23 cellular contexts compared by ENCODE assay signal in genomic region chr10:44399478-44400451, GRCh38. TPM values are rescaled to one million over a fixed set of nuclear protein-coding genes. Genes with fewer than 3 reads are reported as not detected.
DNase-seq lines count a peak whose midpoint lies in the region; ATAC-seq and TF ChIP-seq lines count a peak whose summit lies in the region.
"Had no signal": no experiment of that assay in that cellular context is flagged by ENCODE, and none has a peak within 500 bp of the region (broad histone marks: within the 10 kb centered on the region; RNA-seq: fewer than 3 reads in every experiment).

No MANE protein-coding gene starts in this region.

- H3K4me1 ChIP-seq in mesendoderm (ENCODE audit: control insufficient read depth, low read depth, low read length) = peaks cover 15% of the 10 kb centered on the region
- H3K4me1 ChIP-seq in upper lobe of right lung = no peaks in the 10 kb centered on the region
- H3K4me1 ChIP-seq: A549 had no signal

- H3K9ac ChIP-seq in SK-N-MC (ENCODE audit: insufficient read length) (no peak overlapping the region), mesendoderm (ENCODE audit: low read length) (no peak overlapping the region)

- H4K5ac ChIP-seq in mesendoderm (ENCODE audit: low read length) = no peak overlapping the region

- ATAC-seq in left ventricle myocardium superior = no peak
- no peak for ATAC-seq in upper lobe of right lung
- ATAC-seq: CD8-positive, alpha-beta T cell; effector memory CD8-positive, alpha-beta T cell had no signal

- H4K8ac ChIP-seq in mesendoderm (ENCODE audit: low read depth, low read length) = no peak overlapping the region

- H3K9me3 ChIP-seq in SK-N-MC (ENCODE audit: low read depth, low read length) (no peaks in the 10 kb centered on the region), upper lobe of right lung (no peaks in the 10 kb centered on the region)
- H3K9me3 ChIP-seq: A549 had no signal

- intact Hi-C loops in cardiac septum (cut with DNase I) (no loop called here), left ventricle myocardium superior (cut with micrococcal nuclease) (loop anchor here (10.0 kb wide), 1 partner anchor 455 kb away; no protein-coding TSS in a partner anchor), upper lobe of right lung (cut with DNase I) (no loop called here)

- no peak overlapping the region for H2AK5ac ChIP-seq in mesendoderm (ENCODE audit: low read length)

- no peak overlapping the region for H2BK15ac ChIP-seq in mesendoderm (replicated peaks; ENCODE audit: low read depth)

- H3K4me3 ChIP-seq in SK-N-MC (peak overlapping the region; percentile 36), mesendoderm (ENCODE audit: low read length) (no peak overlapping the region), upper lobe of right lung (no peak overlapping the region)
- H3K4me3 ChIP-seq: A549, hepatocyte had no signal

- H2BK120ac ChIP-seq in mesendoderm (ENCODE audit: low read depth, low read length) = no peak overlapping the region

- no peaks in the 10 kb centered on the region for H3K79me1 ChIP-seq in mesendoderm (ENCODE audit: low read length)

- H3K4me2 ChIP-seq in mesendoderm (ENCODE audit: low read length) = no peak overlapping the region
- H3K4me2 ChIP-seq: A549, hepatocyte had no signal

- H2BK5ac ChIP-seq in mesendoderm (ENCODE audit: low read length) = peak overlapping the region; percentile 20

- no peak for TF ChIP-seq CTCF in upper lobe of right lung (IDR thresholded peaks at IDR 0.05)

- H3K79me2 ChIP-seq in mesendoderm (ENCODE audit: control insufficient read depth, insufficient read depth, low read length) = no peaks in the 10 kb centered on the region
- H3K79me2 ChIP-seq: hepatocyte had no signal

- H3K27me3 ChIP-seq in mesendoderm (ENCODE audit: insufficient read depth, low read length, poor library complexity) (no peaks in the 10 kb centered on the region), upper lobe of right lung (no peaks in the 10 kb centered on the region)

- WGBS in mesendoderm (ENCODE audit: extremely low coverage, insufficient coverage, low lambda C conversion rate) = no CpG with 5 or more reads among the region's 8 CpGs

- H3K36me3 ChIP-seq in SK-N-MC (ENCODE audit: insufficient read depth, low read length) (no peaks in the 10 kb centered on the region), mesendoderm (ENCODE audit: control insufficient read depth, insufficient read depth, low read length) (no peaks in the 10 kb centered on the region), upper lobe of right lung (no peaks in the 10 kb centered on the region)

- no peak overlapping the region for H3K27ac ChIP-seq in SK-N-MC
- H3K27ac ChIP-seq in mesendoderm (ENCODE audit: low read depth, low read length) = no peak overlapping the region
- no peak overlapping the region for H3K27ac ChIP-seq in upper lobe of right lung
- H3K27ac ChIP-seq in substantia nigra (ENCODE audit: low read depth, low read length, poor library complexity, severe bottlenecking) = no peak overlapping the region
- H3K27ac ChIP-seq: A549, hepatocyte had no signal

- DNase-seq in cardiac septum (ENCODE audit: low spot score) (peak; percentile 61), left ventricle myocardium superior (no peak), SK-N-MC (ENCODE audit: low read depth, low spot score) (peak; percentile 58), mesendoderm (no peak), upper lobe of right lung (peak; percentile 33), substantia nigra (lab: John Stamatoyannopoulos, UW) (no peak), LoVo (ENCODE audit: low spot score) (no peak), germinal center (ENCODE audit: low spot score) (no peak)
- DNase-seq: activated CD4-positive, alpha-beta T cell treated with anti-CD3 and anti-CD28 coated beads for 48 hours; anterior cingulate cortex; CD8-positive, alpha-beta T cell; DMS53; effector memory CD8-positive, alpha-beta T cell; islet precursor cell; KBM-7; naive B cell; NCI-H1048; NCI-H2107; NCI-H524; posterior cingulate gyrus; stimulated activated CD4-positive, alpha-beta T cell treated with anti-CD3 and anti-CD28 coated beads, Interleukin-4, amount 100 ng/mL, for 1 hour had no signal

- no peak overlapping the region for H3K4ac ChIP-seq in mesendoderm (ENCODE audit: low read depth, low read length)

- no peak overlapping the region for H3K23ac ChIP-seq in mesendoderm (ENCODE audit: low read length)

- H3K56ac ChIP-seq in mesendoderm (ENCODE audit: low read length) = no peak overlapping the region

- H3K18ac ChIP-seq in mesendoderm (ENCODE audit: low read length) = peak overlapping the region; percentile 62

RNA-seq across cellular contexts. Expression of gene CXCL12, which starts 14.9 kb away (rescaled TPM):
- 121 TPM for total RNA-seq in cardiac septum
- 136 TPM for total RNA-seq in left ventricle myocardium superior
- 22.7 TPM for polyA plus RNA-seq in mesendoderm (2013, experiment 1 of 2)
- polyA plus RNA-seq in mesendoderm (2013, experiment 2 of 2) = 24.7 TPM
- 40.8 TPM for total RNA-seq in upper lobe of right lung
- total RNA-seq: CD8-positive, alpha-beta T cell had no signal

Comparison
In these comparisons a context has a peak if more than half of its experiments do, and no peak if none do; other contexts are left out.
1. DNase-seq: peak in cardiac septum (single experiment), SK-N-MC (single experiment) and upper lobe of right lung (single experiment); none in left ventricle myocardium superior (single experiment), mesendoderm (single experiment), substantia nigra (0 of 49), LoVo (single experiment) and germinal center (single experiment).